15 cellular contexts compared by ENCODE assay signal in the genomic region with DNA sequence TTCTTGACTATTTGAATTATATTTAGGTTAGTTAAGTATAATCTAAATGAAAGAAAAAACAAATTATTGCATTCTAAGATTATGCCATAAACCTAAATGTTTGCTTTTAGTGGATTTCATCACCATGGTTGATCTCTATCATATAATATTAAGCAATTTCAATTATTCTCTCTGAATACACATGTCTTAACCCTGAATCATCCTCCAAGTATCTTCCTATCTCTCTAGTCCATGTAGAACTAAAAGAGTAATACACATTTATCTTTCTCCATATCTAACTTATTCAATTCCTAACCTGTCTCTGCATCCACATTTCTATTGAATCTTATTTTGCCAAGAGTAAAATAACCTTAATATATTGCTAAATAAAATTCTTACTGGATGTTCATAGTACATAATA. TPM values are rescaled to one million over a fixed set of nuclear protein-coding genes. Genes with fewer than 3 reads are reported as not detected.
DNase-seq lines count a peak whose midpoint lies in the region; ATAC-seq and TF ChIP-seq lines count a peak whose summit lies in the region.
"Had no signal": no experiment of that assay in that cellular context is flagged by ENCODE, and none has a peak within 500 bp of the region (broad histone marks: within the 10 kb centered on the region; RNA-seq: fewer than 3 reads in every experiment).

No MANE protein-coding gene starts in this region.

- POLR2A ChIA-PET in MCF 10A (lab: Yijun Ruan, JAX), result no interaction called here

- no TSS peak for BruUV-seq in MCF 10A (replicated peaks; lab: Mats Ljungman, UMichigan)

- H3K4me3 ChIP-seq in breast epithelium, result no peak overlapping the region
- H3K4me3 ChIP-seq in adipocyte (ENCODE audit: low read length), result no peak overlapping the region
- H3K4me3 ChIP-seq: BLaER1 had no signal

- no peak overlapping the region for H3K27ac ChIP-seq in breast epithelium
- H3K27ac ChIP-seq: BLaER1 had no signal

- H3K9me3 ChIP-seq in breast epithelium (no peaks in the 10 kb centered on the region), adipocyte (ENCODE audit: control insufficient read depth, low read length) (no peaks in the 10 kb centered on the region)
- H3K9me3 ChIP-seq: BLaER1 had no signal

- H3K36me3 Mint-ChIP-seq in MCF 10A (ENCODE audit: insufficient read depth, unreplicated experiment), result no peaks in the 10 kb centered on the region
- H3K36me3 Mint-ChIP-seq: CD14-positive monocyte; CD4-positive, alpha-beta memory T cell had no signal

- intact Hi-C loops in MCF 10A (cut with micrococcal nuclease) (no loop called here), breast epithelium (cut with DNase I; ENCODE audit: low total_unique reads) (loop anchor here (5.0 kb wide), 1 partner anchor 302 kb away; no protein-coding TSS in a partner anchor)

- CTCF ChIA-PET in MCF 10A (lab: Yijun Ruan, JAX), result interaction anchor here (0.6 kb wide), 1 partner anchor 1494 kb away, joined by 3 read pairs; no protein-coding TSS in a partner anchor

- no peak overlapping the region for H3K27ac Mint-ChIP-seq in MCF 10A (ENCODE audit: low read depth, unreplicated experiment)
- H3K27ac Mint-ChIP-seq: CD14-positive monocyte; CD4-positive, alpha-beta memory T cell had no signal

- no peak overlapping the region for H3K9ac ChIP-seq in adipocyte (ENCODE audit: low read length)
- H3K9ac ChIP-seq: BLaER1 had no signal

- TF ChIP-seq POLR2A in breast epithelium (IDR thresholded peaks at IDR 0.05), result no peak

- no peaks in the 10 kb centered on the region for H3K9me3 Mint-ChIP-seq in MCF 10A (ENCODE audit: unreplicated experiment)

- no peak for TF ChIP-seq CTCF in MCF 10A (IDR thresholded peaks at IDR 0.05; ENCODE audit: unreplicated experiment)
- no peak for TF ChIP-seq CTCF in breast epithelium (IDR thresholded peaks at IDR 0.05)

- H3K27me3 ChIP-seq in breast epithelium (no peaks in the 10 kb centered on the region), adipocyte (replicated peaks; ENCODE audit: control insufficient read depth, insufficient read depth, low read length) (no peaks in the 10 kb centered on the region)
- H3K27me3 ChIP-seq: BLaER1 had no signal

- H3K4me1 Mint-ChIP-seq in MCF 10A (ENCODE audit: insufficient read depth, unreplicated experiment), result peaks cover 8% of the 10 kb centered on the region
- H3K4me1 Mint-ChIP-seq: CD14-positive monocyte; CD4-positive, alpha-beta memory T cell had no signal

- no peak overlapping the region for H3K4me3 Mint-ChIP-seq in MCF 10A (ENCODE audit: unreplicated experiment)
- H3K4me3 Mint-ChIP-seq: CD14-positive monocyte; CD4-positive, alpha-beta memory T cell had no signal

- H3K4me1 ChIP-seq in breast epithelium (no peaks in the 10 kb centered on the region), adipocyte (ENCODE audit: control insufficient read depth, insufficient read depth, low read length) (peaks cover 12% of the 10 kb centered on the region)
- H3K4me1 ChIP-seq: BLaER1 had no signal

- ATAC-seq in HG02588 (IDR thresholded peaks at IDR 0.05; ENCODE audit: unreplicated experiment), result no peak
- ATAC-seq in HG02981 (IDR thresholded peaks at IDR 0.05; ENCODE audit: unreplicated experiment), result no peak

- peaks cover 23% of the 10 kb centered on the region for H3K27me3 Mint-ChIP-seq in MCF 10A (ENCODE audit: insufficient read depth, unreplicated experiment)

- H3K36me3 ChIP-seq in breast epithelium, result no peaks in the 10 kb centered on the region
- H3K36me3 ChIP-seq in adipocyte (ENCODE audit: control insufficient read depth, insufficient read depth, low read length, severe bottlenecking), result no peaks in the 10 kb centered on the region
- H3K36me3 ChIP-seq: BLaER1 had no signal

- DNase-seq in MCF 10A (ENCODE audit: unreplicated experiment) (peak; percentile 4), breast epithelium (ENCODE audit: low spot score in 2 of 2) (no peak), adipocyte (ENCODE audit: low read depth) (peak; percentile 33), fibroblast of gingiva (ENCODE audit: low read depth) (peak; percentile 3), NCI-H146 (lab: John Stamatoyannopoulos, UW) (no peak)
- DNase-seq: 8988T; CD4-positive, alpha-beta memory T cell; DMS79 treated with DMSO at 0.1 percent for 48 hours; GF-D8; GOT3; H7 had no signal

RNA-seq across cellular contexts. Expression of a gene that starts 59.6 kb away (rescaled TPM):
- total RNA-seq in MCF 10A (2022) (1.6 and 2.2 TPM in 2 replicates), breast epithelium (1 to 10 TPM in 1 of 3 donors, under 1 TPM in 2; 0.44 to 3.8 (median 0.98) TPM)
- total RNA-seq: CD4-positive, alpha-beta memory T cell had no signal

Comparison
In these comparisons a context has a peak if more than half of its experiments do, and no peak if none do; other contexts are left out.
1. DNase-seq: peak in MCF 10A (single experiment), adipocyte (single experiment) and fibroblast of gingiva (single experiment); none in breast epithelium (0 of 2) and NCI-H146 (single experiment).